9 cellular contexts compared by ENCODE assay signal in the genomic region with DNA sequence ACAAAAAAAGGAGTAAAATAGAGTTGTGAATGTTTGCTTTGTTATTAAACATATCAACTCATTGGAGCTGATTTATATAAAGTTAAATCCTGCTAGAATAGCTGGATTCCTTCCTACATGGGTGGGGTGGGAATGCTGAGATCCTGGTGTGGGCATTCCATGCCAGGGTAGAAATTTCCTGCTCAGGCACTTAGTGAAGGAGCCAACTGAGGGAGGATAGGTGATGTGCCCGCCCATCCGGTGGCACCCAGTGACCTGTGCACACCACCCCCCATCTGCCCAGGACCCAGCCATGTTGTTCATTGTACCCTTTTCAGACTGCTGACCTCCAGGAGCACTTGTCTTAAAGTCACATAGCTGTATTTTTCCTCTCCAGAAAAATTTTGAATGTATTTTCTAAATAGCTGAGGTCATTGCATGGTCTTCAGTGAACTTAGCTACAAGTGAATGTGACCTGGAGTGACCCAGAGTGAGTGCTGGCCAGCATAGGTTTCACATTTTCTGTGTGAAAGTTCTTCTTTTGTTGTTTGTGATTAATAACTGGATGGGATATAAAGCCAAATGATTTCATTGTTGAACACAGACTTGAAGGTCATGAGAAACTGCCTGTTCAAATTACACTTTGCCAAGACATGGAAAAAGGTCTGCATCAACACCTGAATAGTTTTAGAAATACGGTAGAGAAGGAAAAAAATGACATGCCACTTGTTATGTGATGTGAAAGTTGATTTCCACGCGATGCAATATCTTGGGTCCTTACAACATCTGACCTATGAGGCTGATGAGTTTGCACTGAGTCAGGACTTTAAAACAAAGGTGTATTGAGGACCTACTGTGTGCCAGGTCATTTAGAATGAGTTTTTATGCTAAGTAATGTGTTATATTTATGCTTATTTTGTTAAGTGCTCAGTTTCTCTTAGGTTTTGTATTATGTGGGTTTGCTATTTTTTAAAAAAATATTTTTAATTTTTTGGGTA.
DNase-seq lines count a peak whose midpoint lies in the region; ATAC-seq and TF ChIP-seq lines count a peak whose summit lies in the region.
"Had no signal": no experiment of that assay in that cellular context is flagged by ENCODE, and none has a peak within 500 bp of the region (broad histone marks: within the 10 kb centered on the region; RNA-seq: fewer than 3 reads in every experiment).

No MANE protein-coding gene starts in this region.

- no peak for TF ChIP-seq CTCF in esophagus muscularis mucosa (IDR thresholded peaks at IDR 0.05)
- no peak for TF ChIP-seq CTCF in omental fat pad (IDR thresholded peaks at IDR 0.05)

- H3K9me3 Mint-ChIP-seq in CD4-positive, CD25-positive, alpha-beta regulatory T cell, result no peaks in the 10 kb centered on the region
- no peaks in the 10 kb centered on the region for H3K9me3 Mint-ChIP-seq in T-helper 2 cell treated with Interferon-gamma antibody and Interleukin-4, amounts not matched to agents 5 μg/mL and 100 μg/mL, for 36 hours

- peak overlapping the region in 2 of 3 donors; percentile 50 to 60 for H3K27ac Mint-ChIP-seq in CD4-positive, CD25-positive, alpha-beta regulatory T cell
- H3K27ac Mint-ChIP-seq in T-helper 2 cell treated with Interferon-gamma antibody and Interleukin-4, amounts not matched to agents 5 μg/mL and 100 μg/mL, for 36 hours, result no peak overlapping the region

- H4K20me1 ChIP-seq in Karpas-422 (ENCODE audit: insufficient read depth, low read depth, low read length), result 0 out of 2 replicates have a peak, but pooled peaks cover 3% of the 10 kb centered on the region

- no peak overlapping the region for H3K9ac ChIP-seq in Karpas-422 (ENCODE audit: low read length)

- H3K4me3 Mint-ChIP-seq in CD4-positive, CD25-positive, alpha-beta regulatory T cell, result peak overlapping the region in 2 of 4 donors; percentile 23 to 48
- H3K4me3 Mint-ChIP-seq in T-helper 2 cell treated with Interferon-gamma antibody and Interleukin-4, amounts not matched to agents 5 μg/mL and 100 μg/mL, for 36 hours, result no peak overlapping the region

- no peak overlapping the region for H3K27ac ChIP-seq in CD4-positive, CD25-positive, alpha-beta regulatory T cell (ENCODE audit: insufficient read depth, low read length, poor library complexity, severe bottlenecking)
- peak overlapping the region; percentile 5 to 34 (median 16) for H3K27ac ChIP-seq in esophagus muscularis mucosa (replicated peaks in 1 of 4)
- H3K27ac ChIP-seq in Karpas-422 (ENCODE audit: low read length), result no peak overlapping the region

- peaks cover 27% of the 10 kb centered on the region for H3K36me3 Mint-ChIP-seq in CD4-positive, CD25-positive, alpha-beta regulatory T cell
- H3K36me3 Mint-ChIP-seq in T-helper 2 cell treated with Interferon-gamma antibody and Interleukin-4, amounts not matched to agents 5 μg/mL and 100 μg/mL, for 36 hours (ENCODE audit: low read depth), result peaks cover 29% of the 10 kb centered on the region

- peaks cover 23% of the 10 kb centered on the region for H3K4me1 ChIP-seq in CD4-positive, CD25-positive, alpha-beta regulatory T cell (ENCODE audit: control insufficient read depth, insufficient read depth, low read length, poor library complexity, severe bottlenecking)
- H3K4me1 ChIP-seq in esophagus muscularis mucosa (peaks cover 28 to 42% (median 33%) of the 10 kb centered on the region in 4 donors), Karpas-422 (ENCODE audit: low read length) (no peaks in the 10 kb centered on the region)

- no peak overlapping the region for H3K4me2 ChIP-seq in Karpas-422 (ENCODE audit: low read depth, low read length, poor library complexity, severe bottlenecking)

- peaks cover 18% of the 10 kb centered on the region for H3K36me3 ChIP-seq in CD4-positive, CD25-positive, alpha-beta regulatory T cell (ENCODE audit: control insufficient read depth, insufficient read depth, low read length)
- H3K36me3 ChIP-seq in esophagus muscularis mucosa (no peaks in the 10 kb centered on the region), Karpas-422 (ENCODE audit: insufficient read depth, low read length) (no peaks in the 10 kb centered on the region)

- ATAC-seq in CD4-positive, CD25-positive, alpha-beta regulatory T cell (ENCODE audit: low read depth in 2 of 2), result no peak
- peak; percentile 63 for ATAC-seq in omental fat pad (ENCODE audit: low FRiP score)

- H3K4me1 Mint-ChIP-seq in CD4-positive, CD25-positive, alpha-beta regulatory T cell, result peaks cover 31 to 85% (median 69%) of the 10 kb centered on the region in 4 donors
- peaks cover 39% of the 10 kb centered on the region for H3K4me1 Mint-ChIP-seq in T-helper 2 cell treated with Interferon-gamma antibody and Interleukin-4, amounts not matched to agents 5 μg/mL and 100 μg/mL, for 36 hours (ENCODE audit: low read depth)

- TF ChIP-seq EP300 in esophagus muscularis mucosa (IDR thresholded peaks at IDR 0.05), result no peak

- TF ChIP-seq POLR2A in esophagus muscularis mucosa (IDR thresholded peaks at IDR 0.05; ENCODE audit: low read depth), result no peak

- H3K9me2 ChIP-seq in Karpas-422 (replicated peaks; ENCODE audit: insufficient read depth, low read length), result no peaks in the 10 kb centered on the region

- no peaks in the 10 kb centered on the region for H3K9me3 ChIP-seq in CD4-positive, CD25-positive, alpha-beta regulatory T cell (ENCODE audit: control insufficient read depth in 2 of 2, low read length in 2 of 2)
- H3K9me3 ChIP-seq in esophagus muscularis mucosa (no peaks in the 10 kb centered on the region), Karpas-422 (ENCODE audit: low read length) (no peaks in the 10 kb centered on the region)

- no peaks in the 10 kb centered on the region for H3K27me3 Mint-ChIP-seq in CD4-positive, CD25-positive, alpha-beta regulatory T cell
- no peaks in the 10 kb centered on the region for H3K27me3 Mint-ChIP-seq in T-helper 2 cell treated with Interferon-gamma antibody and Interleukin-4, amounts not matched to agents 5 μg/mL and 100 μg/mL, for 36 hours (ENCODE audit: low read depth)

- H3K4me3 ChIP-seq in CD4-positive, CD25-positive, alpha-beta regulatory T cell (ENCODE audit: low read depth, low read length), result no peak overlapping the region
- H3K4me3 ChIP-seq in esophagus muscularis mucosa (no peak overlapping the region), Karpas-422 (ENCODE audit: low read length) (no peak overlapping the region)

- 63% methylated on average over 5 of the region's 5 CpGs for WGBS in esophagus muscularis mucosa

- H3K27me3 ChIP-seq in CD4-positive, CD25-positive, alpha-beta regulatory T cell (ENCODE audit: control insufficient read depth, insufficient read depth, low read length), result no peaks in the 10 kb centered on the region
- no peaks in the 10 kb centered on the region for H3K27me3 ChIP-seq in esophagus muscularis mucosa
- no peaks in the 10 kb centered on the region for H3K27me3 ChIP-seq in Karpas-422 (ENCODE audit: low read length)

- no peak overlapping the region for H2AFZ ChIP-seq in Karpas-422 (ENCODE audit: low read length)

- no peaks in the 10 kb centered on the region for H3K79me2 ChIP-seq in Karpas-422 (ENCODE audit: low read length)

- no peak for DNase-seq in CD4-positive, CD25-positive, alpha-beta regulatory T cell
- peak; percentile 63 for DNase-seq in NCI-H226
- DNase-seq in esophagus muscularis mucosa (ENCODE audit: extremely low spot score), result no peak
- no peak for DNase-seq in omental fat pad (ENCODE audit: low spot score)
- no peak for DNase-seq in T-helper 2 cell treated with Interferon-gamma antibody and Interleukin-4, amounts not matched to agents 5 μg/mL and 100 μg/mL, for 36 hours (ENCODE audit: low spot score)
- DNase-seq in Karpas-422, result no peak
- no peak for DNase-seq in NCI-H146 treated with DMSO at 0.1 percent for 48 hours (lab: John Stamatoyannopoulos, UW; ENCODE audit: unreplicated experiment)
- DNase-seq in NCI-H2081 treated with DMSO at 0.1 percent for 48 hours (lab: John Stamatoyannopoulos, UW), result no peak
- DNase-seq: foreskin melanocyte had no signal

- intact Hi-C loops in esophagus muscularis mucosa (cut with DNase I), result no loop called here

Comparison
In these comparisons a context has a peak if more than half of its experiments do, and no peak if none do; other contexts are left out.
1. H3K27ac ChIP-seq: peak in esophagus muscularis mucosa (4 of 4); none in CD4-positive, CD25-positive, alpha-beta regulatory T cell (single experiment) and Karpas-422 (single experiment).